In genomic region chr7:37284805-37285211, GRCh38 we compare ENCODE assay signal across 8 cellular contexts.
DNase-seq lines count a peak whose midpoint lies in the region; ATAC-seq, FAIRE-seq and TF ChIP-seq lines count a peak whose summit lies in the region.

No MANE protein-coding gene starts in this region.

- H3K4me1 ChIP-seq in CD8-positive, alpha-beta T cell (ENCODE audit: insufficient read depth, low read length), result peaks cover 12% of the 10 kb centered on the region
- H3K4me1 ChIP-seq in HEK293 (ENCODE audit: control insufficient read depth, insufficient read depth, low read length) (peaks cover 6% of the 10 kb centered on the region), SJCRH30 (peaks cover 53% of the 10 kb centered on the region), K562 (replicated peaks in 1 of 2; ENCODE audit: control insufficient read depth in 2 of 2, insufficient read depth in 2 of 2, low read length in 2 of 2) (no peaks in the 10 kb centered on the region), kidney (ENCODE audit: control insufficient read depth in 1 of 2, insufficient read depth in 1 of 2, low read depth in 1 of 2, low read length in 2 of 2) (no peaks in the 10 kb centered on the region)

- H3K4me3 ChIP-seq in CD8-positive, alpha-beta T cell (ENCODE audit: low read depth, low read length), result no peak overlapping the region
- H3K4me3 ChIP-seq in HEK293 (ENCODE audit: low read depth, low read length), result no peak overlapping the region
- H3K4me3 ChIP-seq in SJCRH30, result no peak overlapping the region
- no peak overlapping the region for H3K4me3 ChIP-seq in K562
- H3K4me3 ChIP-seq in kidney (ENCODE audit: low read length in 2 of 2), result no peak overlapping the region

- H3K4me3 Mint-ChIP-seq in CD8-positive, alpha-beta T cell, result no peak overlapping the region

- H3K4me2 ChIP-seq in K562 (ENCODE audit: insufficient read depth, low read length), result no peak overlapping the region

- no peak for TF ChIP-seq EP300 in K562 (IDR thresholded peaks at IDR 0.05; ENCODE audit: low read length)

- BruUV-seq in K562 (replicated peaks; lab: Mats Ljungman, UMichigan), result no TSS peak

- H3K9me3 ChIP-seq in CD8-positive, alpha-beta T cell (ENCODE audit: low read length), result no peaks in the 10 kb centered on the region
- H3K9me3 ChIP-seq in HEK293 (ENCODE audit: control insufficient read depth, insufficient read depth, low read depth, low read length) (no peaks in the 10 kb centered on the region), SJCRH30 (replicated peaks) (no peaks in the 10 kb centered on the region), K562 (replicated peaks; ENCODE audit: control insufficient read depth, insufficient read depth, low read depth, low read length) (no peaks in the 10 kb centered on the region), kidney (ENCODE audit: control insufficient read depth in 1 of 2, low read length in 2 of 2) (no peaks in the 10 kb centered on the region)

- H3K9ac ChIP-seq in K562 (ENCODE audit: insufficient read depth in 1 of 2, low read depth in 2 of 2, low read length in 2 of 2) (no peak overlapping the region), kidney (ENCODE audit: low read length in 2 of 2) (no peak overlapping the region)

- no peak overlapping the region for H3K27ac ChIP-seq in CD8-positive, alpha-beta T cell (ENCODE audit: low read depth, low read length)
- no peak overlapping the region for H3K27ac ChIP-seq in HEK293 (ENCODE audit: extremely low read depth, low read depth, low read length)
- no peak overlapping the region for H3K27ac ChIP-seq in SJCRH30
- H3K27ac ChIP-seq in K562 (ENCODE audit: extremely low read depth, low read depth, low read length), result no peak overlapping the region
- H3K27ac ChIP-seq in kidney (ENCODE audit: low read depth in 2 of 2, low read length in 2 of 2), result no peak overlapping the region

- in situ Hi-C loops in K562 (cut with MboI), result no loop called here

- intact Hi-C loops in CD8-positive, alpha-beta T cell (cut with DNase I, micrococcal nuclease), result loop anchor here (1.0 to 5.0 kb wide), 7 partner anchors 57 to 212 kb away; no protein-coding TSS in a partner anchor
- intact Hi-C loops in K562 (cut with micrococcal nuclease), result loop anchor here (1.0 to 5.0 kb wide), 4 partner anchors 67 to 547 kb away; no protein-coding TSS in a partner anchor
- intact Hi-C loops in kidney (cut with DNase I), result no loop called here

- peak; percentile 88 for FAIRE-seq in K562 (lab: Jason Lieb, UNC)
- no peak for FAIRE-seq in kidney (lab: Jason Lieb, UNC)

- CTCF ChIA-PET in CD8-positive, alpha-beta T cell (lab: Charles Lee), result interaction anchor here (0.6 to 3.9 kb wide), 31 partner anchors 9 to 797 kb away, joined by 3 to 23 read pairs (median 4); no protein-coding TSS in a partner anchor
- CTCF ChIA-PET in HEK293 (lab: Yijun Ruan, JAX), result interaction anchor here (0.6 to 2.6 kb wide), 22 partner anchors 10 to 569 kb away, joined by 3 to 16 read pairs (median 4); no protein-coding TSS in a partner anchor
- CTCF ChIA-PET in K562 (lab: Yijun Ruan, JAX; ENCODE audit: low intra/inter-chr PET ratio), result interaction anchor here (0.5 to 1.4 kb wide), 5 partner anchors 35 to 602 kb away, joined by 3 to 10 read pairs (median 3); no protein-coding TSS in a partner anchor

- H2AFZ ChIP-seq in K562 (ENCODE audit: low read depth, low read length), result no peak overlapping the region

- H3K4me1 Mint-ChIP-seq in CD8-positive, alpha-beta T cell (ENCODE audit: low read depth), result peaks cover 39% of the 10 kb centered on the region

- no peaks in the 10 kb centered on the region for H3K27me3 ChIP-seq in CD8-positive, alpha-beta T cell (ENCODE audit: insufficient read depth, low read length)
- no peaks in the 10 kb centered on the region for H3K27me3 ChIP-seq in SJCRH30
- H3K27me3 ChIP-seq in K562 (ENCODE audit: control insufficient read depth in 2 of 2, insufficient read depth in 2 of 2, low read length in 2 of 2), result peaks cover 0 to under 1% of the 10 kb centered on the region in 2 experiments; a peak in 1 of 5 replicates

- no peaks in the 10 kb centered on the region for H3K36me3 ChIP-seq in CD8-positive, alpha-beta T cell (ENCODE audit: insufficient read depth, low read length)
- no peaks in the 10 kb centered on the region for H3K36me3 ChIP-seq in HEK293 (ENCODE audit: control insufficient read depth in 2 of 2, insufficient read depth in 1 of 2, low read length in 2 of 2)
- H3K36me3 ChIP-seq in SJCRH30, result no peaks in the 10 kb centered on the region; the same call in 1 of the 2 replicates
- H3K36me3 ChIP-seq in K562 (ENCODE audit: control insufficient read depth, insufficient read depth, low read length), result no peaks in the 10 kb centered on the region
- H3K36me3 ChIP-seq in kidney (ENCODE audit: control insufficient read depth in 1 of 2, insufficient read depth in 2 of 2, low read length in 2 of 2), result no peaks in the 10 kb centered on the region

- peak; percentile 46 for ATAC-seq in CD8-positive, alpha-beta T cell
- ATAC-seq in K562, result peak; percentile 84
- ATAC-seq in GM18870 (IDR thresholded peaks at IDR 0.05; ENCODE audit: unreplicated experiment), result no peak
- no peak for ATAC-seq in GM21360 (IDR thresholded peaks at IDR 0.05; ENCODE audit: unreplicated experiment)

- no peaks in the 10 kb centered on the region for H3K27me3 Mint-ChIP-seq in CD8-positive, alpha-beta T cell (ENCODE audit: low read depth)

- no peaks in the 10 kb centered on the region for H3K9me3 Mint-ChIP-seq in CD8-positive, alpha-beta T cell

- no peaks in the 10 kb centered on the region for H3K79me2 ChIP-seq in K562 (ENCODE audit: control insufficient read depth, insufficient read depth, low read length)

- DNase-seq in CD8-positive, alpha-beta T cell, result peak in 4 of 7 experiments; percentile 24 to 61 (median 46)
- DNase-seq in SJCRH30 (peak; percentile 59 to 88), K562 (ENCODE audit: extremely low read depth in 1 of 4, low spot score in 3 of 4) (peak; percentile 35 to 52 (median 40)), kidney (peak; percentile 77)
- peak; percentile 25 to 28 for DNase-seq in stimulated activated CD4-positive, alpha-beta T cell treated with anti-CD3 and anti-CD28 coated beads, Interleukin-2, amount 100 ng/mL, for 48 hours

- no peak overlapping the region for H3K27ac Mint-ChIP-seq in CD8-positive, alpha-beta T cell

- H3K9me1 ChIP-seq in K562 (ENCODE audit: control insufficient read depth, insufficient read depth, low read length), result no peaks in the 10 kb centered on the region

- POLR2A ChIA-PET in CD8-positive, alpha-beta T cell (lab: Charles Lee), result interaction anchor here (1.0 to 2.0 kb wide), 3 partner anchors 11 to 165 kb away, joined by 3 to 8 read pairs (median 4); no protein-coding TSS in a partner anchor
- POLR2A ChIA-PET in HEK293 (lab: Yijun Ruan, JAX) (no interaction called here), K562 (lab: Yijun Ruan, JAX) (no interaction called here)

- peak; percentile 76 for TF ChIP-seq CTCF in CD8-positive, alpha-beta T cell (IDR thresholded peaks at IDR 0.05)
- TF ChIP-seq CTCF in HEK293 (tag by site-specific recombination; IDR thresholded peaks at IDR 0.05) (no peak), K562 (IDR thresholded peaks at IDR 0.05 in 2 of 3, conservative IDR thresholded peaks at IDR 0.05 in 1 of 3; ENCODE audit: insufficient read depth in 2 of 3, low read depth in 1 of 3, low read length in 3 of 3) (peak; percentile 74 to 90 (median 84)), kidney (IDR thresholded peaks at IDR 0.05; ENCODE audit: borderline replicate concordance, extremely low read depth, insufficient read depth) (peak; percentile 74)

- no peak for TF ChIP-seq POLR2A in K562 (conservative IDR thresholded peaks at IDR 0.05)

- WGBS in K562 (ENCODE audit: insufficient coverage, low coverage, missing lambda C conversion rate), result 12% methylated on average over 6 of the region's 6 CpGs

- H3K36me3 Mint-ChIP-seq in CD8-positive, alpha-beta T cell, result peaks cover 8% of the 10 kb centered on the region

- TF ChIP-seq RAD21 in K562 (CRISPR knock-in tag; conservative IDR thresholded peaks at IDR 0.05 in 1 of 2, IDR thresholded peaks at IDR 0.05 in 1 of 2), result peak; percentile 63 to 80

- H4K20me1 ChIP-seq in K562 (replicated peaks; ENCODE audit: control insufficient read depth, insufficient read depth, low read length), result no peaks in the 10 kb centered on the region

TF ChIP-seq in HEK293, 187 proteins besides CTCF, POLR2A, EP300 and RAD21 (continues in another document):
- peak; percentile 65 for TF ChIP-seq ZNF654 (tag by site-specific recombination; IDR thresholded peaks at IDR 0.05; ENCODE audit: low read depth)
- no peak for TF ChIP-seq ZNF558 (tag by site-specific recombination; IDR thresholded peaks at IDR 0.05)

TF ChIP-seq in K562, 482 proteins besides CTCF, POLR2A, EP300 and RAD21:
- peak; percentile 45 for TF ChIP-seq SMC3 (conservative IDR thresholded peaks at IDR 0.05; ENCODE audit: insufficient read depth, low read depth, low read length)
- TF ChIP-seq DEAF1 (CRISPR knock-in tag; IDR thresholded peaks at IDR 0.05), result peak; percentile 66
- no peak for TF ChIP-seq HDAC2 (IDR thresholded peaks at IDR 0.05)
- TF ChIP-seq CREM (IDR thresholded peaks at IDR 0.05; ENCODE audit: low read depth), result 0 out of 2 replicates have a peak, but pooled peaks have one; percentile 13
- no peak for TF ChIP-seq KLF13 (tag; IDR thresholded peaks at IDR 0.05; ENCODE audit: borderline replicate concordance, low read depth)
- peak; percentile 55 for TF ChIP-seq NFIC (IDR thresholded peaks at IDR 0.05)
- TF ChIP-seq YY1 (IDR thresholded peaks at IDR 0.05; ENCODE audit: borderline replicate concordance in 1 of 3, control insufficient read depth in 1 of 3, extremely low read depth in 1 of 3, insufficient read depth in 3 of 3, insufficient read length in 1 of 3, insufficient replicate concordance in 2 of 3, low read depth in 1 of 3, low read length in 2 of 3), result peak in 1 of 3 experiments; percentile 17

Comparison
In these comparisons a context has a peak if more than half of its experiments do, and no peak if none do; other contexts are left out.
1. ATAC-seq: peak in CD8-positive, alpha-beta T cell (single experiment) and K562 (single experiment); none in GM18870 (single experiment) and GM21360 (single experiment).
2. DNase-seq: peak in every context shown above with its lines; median percentile 77 in kidney; 74 in SJCRH30; 46 in CD8-positive, alpha-beta T cell; 40 in K562; 26 in stimulated activated CD4-positive, alpha-beta T cell treated with anti-CD3 and anti-CD28 coated beads, Interleukin-2, amount 100 ng/mL, for 48 hours.